ENCODE assay signal across 1 cellular context in genomic region chr9:34654317-34655083, GRCh38.
TF ChIP-seq lines count a peak whose summit lies in the region.

No MANE protein-coding gene starts in this region.

TF ChIP-seq in IMR-90, 13 proteins besides CTCF, POLR2A, EP300 and RAD21 (continued from another document):
- TF ChIP-seq USF2 (IDR thresholded peaks at IDR 0.05; ENCODE audit: low read depth, low read length) (no peak), RCOR1 (IDR thresholded peaks at IDR 0.05; ENCODE audit: insufficient replicate concordance, low read length) (no peak), ELK1 (IDR thresholded peaks at IDR 0.05; ENCODE audit: borderline replicate concordance, low read depth, low read length) (no peak), CEBPB (IDR thresholded peaks at IDR 0.05; ENCODE audit: low read depth, low read length) (no peak)
